Comparison of ENCODE assay signal across 26 cellular contexts in the genomic region with DNA sequence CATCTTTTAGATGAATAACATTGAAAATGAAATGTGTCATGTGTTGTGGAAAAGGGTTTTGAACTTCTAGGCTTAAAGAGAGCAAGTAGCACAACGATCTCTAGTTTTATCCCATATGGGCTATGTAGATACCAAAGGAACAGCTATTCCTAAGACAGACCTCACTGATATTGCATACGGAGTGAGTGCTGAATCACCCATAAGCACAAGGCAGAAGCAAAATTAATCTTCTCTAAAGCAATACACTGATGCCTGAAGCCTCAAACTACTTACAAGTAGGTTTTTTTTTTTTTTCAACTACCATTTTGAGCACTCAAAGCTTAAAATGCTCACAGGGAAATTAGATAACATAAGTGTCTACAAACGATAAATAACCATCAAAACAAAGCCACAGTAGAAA.
"Had no signal": no experiment of that assay in that cellular context is flagged by ENCODE, and none has a peak within 500 bp of the region (broad histone marks: within the 10 kb centered on the region; RNA-seq: fewer than 3 reads in every experiment).

No MANE protein-coding gene starts in this region.

- DNase-seq: colonic mucosa; effector CD8-positive, alpha-beta T cell; endodermal cell; esophagus squamous epithelium; foreskin melanocyte; glutamatergic neuron; heart right ventricle; hippocampal formation; left cardiac atrium; left lung; mesendoderm; midbrain; naive thymus-derived CD4-positive, alpha-beta T cell; stimulated activated CD4-positive, alpha-beta T cell treated with anti-CD3 and anti-CD28 coated beads, Interleukin-2, amount 100 ng/mL, for 24 hours; stimulated activated CD4-positive, alpha-beta T cell treated with anti-CD3 and anti-CD28 coated beads, Interleukin-4, amount 100 ng/mL, for 4 hours; stimulated activated naive CD8-positive, alpha-beta T cell treated with anti-CD3 and anti-CD28 coated beads, Interleukin-15, Interleukin-2, amounts not matched to agents 100 U/mL and 50 U/mL, for 24 hours; upper lobe of left lung had no signal

- H3K27ac ChIP-seq: colonic mucosa, epithelial cell of prostate, esophagus squamous epithelium, heart right ventricle, left lung, neural progenitor cell, parathyroid adenoma, prostate gland, right atrium auricular region, thoracic aorta, tibial nerve, upper lobe of left lung had no signal

- FAIRE-seq: islet of Langerhans, urothelium cell line had no signal
